Comparison of ENCODE assay signal across 7 cellular contexts in the genomic region with DNA sequence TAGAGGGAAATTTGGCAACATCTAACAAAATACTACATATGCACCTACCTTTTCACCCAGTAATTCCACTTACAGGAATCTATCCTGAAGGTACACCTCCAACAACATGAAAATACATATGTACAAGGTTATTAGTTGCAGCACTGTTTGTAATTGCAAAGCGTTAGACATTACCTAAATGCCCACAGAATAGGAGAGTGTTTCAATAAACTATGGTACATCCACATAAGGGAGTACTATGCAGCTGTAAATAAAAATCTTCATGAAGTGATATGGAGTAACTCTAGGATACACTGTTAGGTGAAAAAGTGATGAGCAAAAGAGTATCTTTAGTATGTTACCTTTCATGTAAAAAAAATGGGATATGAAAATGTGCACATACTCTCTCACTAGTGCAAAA.
"Had no signal": no experiment of that assay in that cellular context is flagged by ENCODE, and none has a peak within 500 bp of the region (broad histone marks: within the 10 kb centered on the region; RNA-seq: fewer than 3 reads in every experiment).

No MANE protein-coding gene starts in this region.

- DNase-seq: IMR-90, KBM-7, KG1 had no signal

- FAIRE-seq: HepG2, HTR-8/SVneo had no signal

- H3K27ac ChIP-seq: HL-60, KMS-11 had no signal

- H3K9ac ChIP-seq: KMS-11 had no signal

- ATAC-seq: HepG2 had no signal

- H3K4me2 ChIP-seq: KMS-11 had no signal
